ENCODE assay signal across 8 cellular contexts in the genomic region with DNA sequence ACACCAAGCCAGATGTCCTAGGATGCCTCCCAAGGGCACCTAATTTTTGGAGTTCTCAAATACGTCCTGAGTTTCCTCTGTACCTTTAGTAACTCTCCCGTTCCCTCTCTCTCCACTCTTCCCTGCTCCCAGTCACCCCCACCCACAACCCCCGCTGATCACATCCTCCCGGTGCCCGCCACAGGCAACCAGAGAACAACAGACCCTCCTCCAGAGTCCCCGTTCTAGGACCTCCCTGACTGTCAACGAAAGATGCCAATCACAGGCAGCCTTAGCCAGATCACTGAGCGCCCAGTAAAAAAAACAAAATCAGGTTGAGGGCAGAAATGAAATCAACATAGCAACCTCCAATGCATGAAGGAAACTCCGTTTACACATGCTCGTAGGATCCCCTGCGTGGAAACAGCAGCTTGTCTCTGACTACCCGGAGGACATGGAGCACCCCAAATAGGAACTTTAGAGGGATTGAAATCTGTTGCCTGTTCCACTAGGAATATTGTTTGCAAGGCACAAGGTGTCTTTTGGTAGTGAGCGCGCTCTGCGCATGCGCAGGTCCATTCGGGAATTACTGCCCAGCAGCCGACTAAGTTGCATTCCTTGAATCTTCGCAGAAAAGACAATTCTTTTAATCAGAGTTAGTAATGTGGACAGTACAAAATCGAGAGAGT. TPM values are rescaled to one million over a fixed set of nuclear protein-coding genes. Genes with fewer than 3 reads are reported as not detected.
DNase-seq lines count a peak whose midpoint lies in the region; ATAC-seq and TF ChIP-seq lines count a peak whose summit lies in the region.

A gene (plus strand): TSS at position 557 of the 668 bp plus-strand sequence.

- H3K27me3 ChIP-seq in breast epithelium: peaks cover 0 to 17% of the 10 kb centered on the region in 2 donors
- peaks cover 16% of the 10 kb centered on the region for H3K27me3 ChIP-seq in iPS-15b (ENCODE audit: control insufficient read depth, insufficient read depth, low read length)

- intact Hi-C loops in breast epithelium (cut with DNase I; ENCODE audit: low total_unique reads): no loop called here

- H3K4me1 ChIP-seq in breast epithelium (no peaks in the 10 kb centered on the region), iPS-15b (ENCODE audit: control insufficient read depth, insufficient read depth, low read length) (no peaks in the 10 kb centered on the region)

- H3K36me3 ChIP-seq in breast epithelium (no peaks in the 10 kb centered on the region), iPS-15b (ENCODE audit: control insufficient read depth, insufficient read depth, low read length) (no peaks in the 10 kb centered on the region)

- no peak for ATAC-seq in HG03439 (IDR thresholded peaks at IDR 0.05; ENCODE audit: unreplicated experiment)

- no peak for TF ChIP-seq POLR2A in breast epithelium (IDR thresholded peaks at IDR 0.05)

- H3K9ac ChIP-seq in iPS-15b (ENCODE audit: low read depth, low read length): peak within 1 kb of the TSS; percentile 30

- no peak within 1 kb of the TSS for H3K27ac ChIP-seq in breast epithelium

- no peak for DNase-seq in GM12864 (ENCODE audit: low read depth)
- DNase-seq in NCI-H748 treated with DMSO at 0.1 percent for 48 hours (lab: John Stamatoyannopoulos, UW): peak; percentile 13
- DNase-seq in breast epithelium (ENCODE audit: low spot score in 2 of 2): no peak
- DNase-seq in retina: peak; percentile 82
- no peak for DNase-seq in CD1c-positive myeloid dendritic cell (ENCODE audit: extremely low spot score)
- no peak for DNase-seq in iPS-NIHi7 (ENCODE audit: extremely low spot score)

- H3K9me3 ChIP-seq in breast epithelium (no peaks in the 10 kb centered on the region), iPS-15b (ENCODE audit: control insufficient read depth, insufficient read depth, low read length) (no peaks in the 10 kb centered on the region)

- TF ChIP-seq CTCF in GM12864 (IDR thresholded peaks at IDR 0.05; ENCODE audit: low read depth, low read length, missing control alignments) (no peak), breast epithelium (IDR thresholded peaks at IDR 0.05) (no peak)

- H3K4me3 ChIP-seq in GM12864 (ENCODE audit: low read depth, low read length) (peak within 1 kb of the TSS; percentile 16), breast epithelium (peak within 1 kb of the TSS; percentile 23 to 68 (median 50)), iPS-15b (ENCODE audit: low read depth, low read length) (peak within 1 kb of the TSS; percentile 85)

RNA-seq across cellular contexts. Expression of the gene that starts here (rescaled TPM):
- 1 to 10 TPM in 1 of 3 donors, not detected in 2; 2.5 TPM for total RNA-seq in breast epithelium

Comparison
In these comparisons a context has a peak if more than half of its experiments do, and no peak if none do; other contexts are left out.
1. DNase-seq: peak in NCI-H748 treated with DMSO at 0.1 percent for 48 hours (single experiment) and retina (single experiment); none in GM12864 (single experiment), breast epithelium (0 of 2), CD1c-positive myeloid dendritic cell (single experiment) and iPS-NIHi7 (single experiment).
2. H3K4me3 ChIP-seq: peak in every context shown above with its lines; median percentile 85 in iPS-15b; 50 in breast epithelium; 16 in GM12864.